In the genomic region with DNA sequence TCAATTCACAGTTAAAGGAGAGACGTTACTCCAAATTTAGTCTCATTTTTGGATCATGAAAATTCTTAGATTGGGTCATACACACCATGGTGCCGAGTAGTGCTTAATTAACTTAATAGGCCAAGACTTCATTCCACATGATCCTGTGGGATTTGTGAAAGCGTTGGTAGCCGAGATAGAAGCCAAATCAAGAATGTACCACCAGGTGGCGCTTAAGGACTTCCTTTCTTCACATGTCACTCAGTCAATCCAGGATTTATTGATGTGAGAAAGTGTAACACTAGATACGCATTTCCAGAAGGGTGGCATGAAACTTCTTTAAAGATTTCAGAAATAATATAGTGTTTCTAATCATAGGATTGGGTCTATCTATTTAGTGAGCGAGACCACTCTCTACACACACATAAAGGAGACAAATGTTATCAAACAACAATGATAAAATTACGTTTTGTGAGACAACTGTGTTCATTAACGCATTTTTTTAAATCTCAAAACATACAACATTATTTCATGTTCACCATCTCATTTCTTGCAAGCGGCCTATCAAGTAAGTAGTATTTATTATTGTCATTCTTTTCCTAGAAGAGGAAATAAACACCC, we compare ENCODE assay signal across 8 cellular contexts.
DNase-seq lines count a peak whose midpoint lies in the region; ATAC-seq and TF ChIP-seq lines count a peak whose summit lies in the region.

No MANE protein-coding gene starts in this region.

- CTCF ChIA-PET in Panc1 (lab: Charles Lee) = no interaction called here

- ATAC-seq in GM21367 (IDR thresholded peaks at IDR 0.05; ENCODE audit: unreplicated experiment) = peak; percentile 79
- ATAC-seq in Panc1 = no peak
- ATAC-seq in GM19328 (IDR thresholded peaks at IDR 0.05; ENCODE audit: unreplicated experiment) = no peak

- peak; percentile 71 for DNase-seq in SIG-M5 treated with dmso at 0.1 percent for 504 hours (lab: John Stamatoyannopoulos, UW; ENCODE audit: unreplicated experiment)
- DNase-seq in SIG-M5 (lab: John Stamatoyannopoulos, UW) = no peak
- DNase-seq in KBM-7 = peak; percentile 75
- peak; percentile 35 for DNase-seq in Panc1 (ENCODE audit: low read depth, low spot score)
- peak; percentile 32 to 56 for DNase-seq in dermis microvascular lymphatic vessel endothelial cell (ENCODE audit: low read depth in 2 of 2)
- peak; percentile 69 for DNase-seq in middle frontal gyrus (ENCODE audit: extremely low spot score, low spot score)

- H3K27me3 ChIP-seq in Panc1 (ENCODE audit: control insufficient read depth, insufficient read depth, low read length) = no peaks in the 10 kb centered on the region

- no peaks in the 10 kb centered on the region for H3K36me3 ChIP-seq in Panc1 (ENCODE audit: control insufficient read depth, insufficient read depth, low read length)

- POLR2A ChIA-PET in Panc1 (lab: Charles Lee) = no interaction called here

- BruUV-seq in Panc1 (replicated peaks; lab: Mats Ljungman, UMichigan) = no TSS peak

- intact Hi-C loops in Panc1 (cut with micrococcal nuclease; ENCODE audit: unreplicated experiment) = no loop called here

- no peak overlapping the region for H3K4me3 ChIP-seq in Panc1 (ENCODE audit: low read depth in 2 of 2, low read length in 2 of 2)

- H3K9me3 ChIP-seq in Panc1 (ENCODE audit: control insufficient read depth, insufficient read depth, low read depth, low read length) = no peaks in the 10 kb centered on the region

- no peak overlapping the region for H3K27ac ChIP-seq in Panc1 (ENCODE audit: low read length)

- peak; percentile 68 for TF ChIP-seq CTCF in Panc1 (IDR thresholded peaks at IDR 0.05)

- in situ Hi-C loops in KBM-7 (cut with MboI; ENCODE audit: low pct_unique_long_range_greater_than_20kb, low sequenced_read_pairs) (no loop called here), Panc1 (cut with HindIII; ENCODE audit: low pct_unique_long_range_greater_than_20kb, low sequenced_read_pairs) (no loop called here)

- no peaks in the 10 kb centered on the region for H3K4me1 ChIP-seq in Panc1 (ENCODE audit: control insufficient read depth, insufficient read depth, low read length)
